22 cellular contexts compared by ENCODE assay signal in genomic region chr2:138718405-138718804, GRCh38.
A peak's percentile ranks its signal among the peaks of the same experiment; 100 is the strongest.
DNase-seq lines count a peak whose midpoint lies in the region; ATAC-seq and TF ChIP-seq lines count a peak whose summit lies in the region.
"Had no signal": no experiment of that assay in that cellular context is flagged by ENCODE, and none has a peak within 500 bp of the region (broad histone marks: within the 10 kb centered on the region; RNA-seq: fewer than 3 reads in every experiment).

No MANE protein-coding gene starts in this region.

- no peaks in the 10 kb centered on the region for H3K36me3 Mint-ChIP-seq in mesothelial cell of epicardium
- H3K36me3 Mint-ChIP-seq in activated CD4-positive, alpha-beta T cell treated with anti-CD3 and anti-CD28 coated beads for 36 hours (ENCODE audit: low read depth): no peaks in the 10 kb centered on the region
- H3K36me3 Mint-ChIP-seq: CD4-positive, CD25-positive, alpha-beta regulatory T cell; IgD-negative memory B cell had no signal

- no peaks in the 10 kb centered on the region for H3K27me3 Mint-ChIP-seq in mesothelial cell of epicardium (ENCODE audit: low read depth)
- no peaks in the 10 kb centered on the region for H3K27me3 Mint-ChIP-seq in activated CD4-positive, alpha-beta T cell treated with anti-CD3 and anti-CD28 coated beads for 36 hours

- DNase-seq in mesothelial cell of epicardium (ENCODE audit: low spot score in 2 of 2, unreplicated experiment in 2 of 2) (no peak), head of caudate nucleus (no peak)
- DNase-seq in activated CD4-positive, alpha-beta T cell treated with anti-CD3 and anti-CD28 coated beads for 36 hours: no peak
- DNase-seq: activated effector memory CD4-positive, alpha-beta T cell treated with anti-CD3 and anti-CD28 coated beads, Interleukin-2, amount 50 U/mL, for 16 hours; CD4-positive, CD25-positive, alpha-beta regulatory T cell; GOT3; islet precursor cell; lower lobe of right lung; MG63; NCI-H146; NCI-H2171 treated with DMSO at 0.1 percent for 48 hours; occipital lobe; right cardiac atrium; SJCRH30 had no signal

- no peaks in the 10 kb centered on the region for H3K4me1 Mint-ChIP-seq in mesothelial cell of epicardium
- no peaks in the 10 kb centered on the region for H3K4me1 Mint-ChIP-seq in activated CD4-positive, alpha-beta T cell treated with anti-CD3 and anti-CD28 coated beads for 36 hours
- H3K4me1 Mint-ChIP-seq: CD4-positive, CD25-positive, alpha-beta regulatory T cell; IgD-negative memory B cell had no signal

- intact Hi-C loops in activated CD4-positive, alpha-beta T cell treated with anti-CD3 and anti-CD28 coated beads for 36 hours (cut with DNase I, micrococcal nuclease): loop anchor here in 1 of 2 experiments (5.0 kb wide), 1 partner anchor 851 kb away; no protein-coding TSS in a partner anchor
- intact Hi-C loops in head of caudate nucleus (cut with DNase I): no loop called here

- POLR2A ChIA-PET in activated CD4-positive, alpha-beta T cell treated with anti-CD3 and anti-CD28 coated beads for 36 hours (lab: Charles Lee): no interaction called here

- peak; percentile 72 for ATAC-seq in GM18519 (IDR thresholded peaks at IDR 0.05; ENCODE audit: low FRiP score, unreplicated experiment)
- ATAC-seq in GM21367 (IDR thresholded peaks at IDR 0.05; ENCODE audit: unreplicated experiment): peak; percentile 47
- peak; percentile 78 for ATAC-seq in HG02981 (IDR thresholded peaks at IDR 0.05; ENCODE audit: unreplicated experiment)
- ATAC-seq in HG03565 (IDR thresholded peaks at IDR 0.05; ENCODE audit: unreplicated experiment): peak; percentile 70
- ATAC-seq in HG02763 (IDR thresholded peaks at IDR 0.05; ENCODE audit: unreplicated experiment): no peak
- ATAC-seq in activated CD4-positive, alpha-beta T cell treated with anti-CD3 and anti-CD28 coated beads for 36 hours: no peak
- ATAC-seq: lower lobe of right lung, right cardiac atrium had no signal

- H3K9me3 Mint-ChIP-seq in mesothelial cell of epicardium: peaks cover 7% of the 10 kb centered on the region
- no peaks in the 10 kb centered on the region for H3K9me3 Mint-ChIP-seq in activated CD4-positive, alpha-beta T cell treated with anti-CD3 and anti-CD28 coated beads for 36 hours (ENCODE audit: low read depth)
- H3K9me3 Mint-ChIP-seq: CD4-positive, CD25-positive, alpha-beta regulatory T cell; dendritic cell treated with granulocyte-macrophage colony-stimulating factor and Interleukin-4, amounts not matched to agents 40 ng/mL and 50 ng/mL, for 4 days; IgD-negative memory B cell; T-helper 1 cell treated with Interleukin-12 subunit alpha and Interleukin-12 subunit beta and Interleukin-4 antibody, amounts not matched to agents 30 μg/mL and 1 μg/mL, for 36 hours had no signal

- CTCF ChIA-PET in activated CD4-positive, alpha-beta T cell treated with anti-CD3 and anti-CD28 coated beads for 36 hours (lab: Charles Lee): no interaction called here

- no peak for TF ChIP-seq CTCF in mesothelial cell of epicardium (IDR thresholded peaks at IDR 0.05; ENCODE audit: unreplicated experiment)

- H3K27ac Mint-ChIP-seq in mesothelial cell of epicardium: no peak overlapping the region
- H3K27ac Mint-ChIP-seq in activated CD4-positive, alpha-beta T cell treated with anti-CD3 and anti-CD28 coated beads for 36 hours: no peak overlapping the region
- H3K27ac Mint-ChIP-seq: dendritic cell treated with granulocyte-macrophage colony-stimulating factor and Interleukin-4, amounts not matched to agents 40 ng/mL and 50 ng/mL, for 4 days; IgD-negative memory B cell; T-helper 1 cell treated with Interleukin-12 subunit alpha and Interleukin-12 subunit beta and Interleukin-4 antibody, amounts not matched to agents 30 μg/mL and 1 μg/mL, for 36 hours had no signal

- no peak overlapping the region for H3K4me3 Mint-ChIP-seq in mesothelial cell of epicardium
- no peak overlapping the region for H3K4me3 Mint-ChIP-seq in activated CD4-positive, alpha-beta T cell treated with anti-CD3 and anti-CD28 coated beads for 36 hours
- H3K4me3 Mint-ChIP-seq: CD4-positive, CD25-positive, alpha-beta regulatory T cell; dendritic cell treated with granulocyte-macrophage colony-stimulating factor and Interleukin-4, amounts not matched to agents 40 ng/mL and 50 ng/mL, for 4 days; IgD-negative memory B cell; T-helper 1 cell treated with Interleukin-12 subunit alpha and Interleukin-12 subunit beta and Interleukin-4 antibody, amounts not matched to agents 30 μg/mL and 1 μg/mL, for 36 hours had no signal

Comparison
In these comparisons a context has a peak if more than half of its experiments do, and no peak if none do; other contexts are left out.
1. ATAC-seq: peak in GM18519 (single experiment), GM21367 (single experiment), HG02981 (single experiment) and HG03565 (single experiment); none in HG02763 (single experiment) and activated CD4-positive, alpha-beta T cell treated with anti-CD3 and anti-CD28 coated beads for 36 hours (single experiment).